In the genomic region with DNA sequence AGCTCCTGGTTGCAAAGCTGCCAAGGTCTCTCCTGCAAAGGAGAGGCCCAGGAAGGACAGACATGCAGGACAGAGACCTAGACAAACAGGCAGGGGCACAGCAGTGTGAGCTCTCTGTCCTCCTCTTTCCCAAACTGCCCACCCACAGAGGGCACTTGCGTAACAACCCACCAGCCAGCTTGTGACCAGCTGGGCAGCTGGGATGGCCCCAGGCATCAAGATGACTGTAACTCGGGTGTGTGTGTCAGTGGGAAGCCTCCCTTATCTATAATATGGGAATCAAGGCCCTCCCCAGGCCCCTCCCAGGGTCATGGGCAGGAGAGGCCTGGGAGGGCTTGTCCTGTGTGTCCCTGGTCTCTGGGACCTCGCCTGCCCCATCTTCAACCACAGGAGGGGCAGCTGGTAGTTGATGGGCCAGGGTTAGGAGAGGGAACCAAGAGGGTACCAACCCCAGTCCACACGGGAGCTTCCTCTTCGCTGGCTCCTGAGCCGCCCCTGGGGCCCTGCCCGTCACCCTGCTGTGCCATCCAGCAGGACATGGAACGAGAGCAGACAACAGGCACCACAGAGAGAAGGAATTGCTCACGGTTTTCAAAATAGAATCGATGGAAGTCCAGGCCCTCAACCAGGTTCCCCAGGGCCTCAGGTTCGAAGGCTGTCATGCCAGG, we compare ENCODE assay signal across 21 cellular contexts. TPM values are rescaled to one million over a fixed set of nuclear protein-coding genes. Genes with fewer than 3 reads are reported as not detected.
DNase-seq lines count a peak whose midpoint lies in the region; ATAC-seq and TF ChIP-seq lines count a peak whose summit lies in the region.
"Had no signal": no experiment of that assay in that cellular context is flagged by ENCODE, and none has a peak within 500 bp of the region (broad histone marks: within the 10 kb centered on the region; RNA-seq: fewer than 3 reads in every experiment).

No MANE protein-coding gene starts in this region.

- H2AFZ ChIP-seq in SK-N-SH (ENCODE audit: low read depth): no peak overlapping the region
- H2AFZ ChIP-seq: hepatocyte had no signal

- H3K36me3 ChIP-seq in SK-N-SH (replicated peaks in 1 of 2; ENCODE audit: control insufficient read depth in 1 of 2, insufficient read depth in 2 of 2, low read length in 1 of 2): no peaks in the 10 kb centered on the region

- TF ChIP-seq CTCF in AG09309 (IDR thresholded peaks at IDR 0.05; ENCODE audit: control insufficient read depth, insufficient read depth, low read depth, low read length, missing control alignments): no peak
- no peak for TF ChIP-seq CTCF in SK-N-SH (IDR thresholded peaks at IDR 0.05)
- TF ChIP-seq CTCF in fibroblast of pulmonary artery (IDR thresholded peaks at IDR 0.05; ENCODE audit: low read length, missing control alignments): no peak

- H3K27me3 ChIP-seq in SK-N-SH (ENCODE audit: insufficient read depth): no peaks in the 10 kb centered on the region
- H3K27me3 ChIP-seq: hepatocyte had no signal

- POLR2A ChIA-PET in SK-N-SH (lab: Yijun Ruan, JAX): interaction anchor here (1.3 kb wide), 1 partner anchor 115 kb away, joined by 3 read pairs; no protein-coding TSS in a partner anchor

- CTCF ChIA-PET in SK-N-SH (lab: Yijun Ruan, JAX): interaction anchor here (0.8 to 4.3 kb wide), 13 partner anchors 10 to 394 kb away, joined by 3 to 35 read pairs (median 4); no protein-coding TSS in a partner anchor
- CTCF ChIA-PET in activated CD8-positive, alpha-beta memory T cell treated with anti-CD3 and anti-CD28 coated beads, Interleukin-2, amount 10 ng/mL, durations not matched to agents 7 days and 5 days (lab: Charles Lee): interaction anchor here (0.7 kb wide), 1 partner anchor 10 kb away, joined by 4 read pairs; no protein-coding TSS in a partner anchor

- no peaks in the 10 kb centered on the region for H3K9me2 ChIP-seq in SK-N-SH

- H3K4me3 ChIP-seq in AG09309 (ENCODE audit: control insufficient read depth, low read depth, low read length) (no peak overlapping the region), SK-N-SH (ENCODE audit: low read depth in 2 of 2, low read length in 1 of 2) (no peak overlapping the region), fibroblast of pulmonary artery (replicated peaks; ENCODE audit: low read depth, low read length) (no peak overlapping the region)
- H3K4me3 ChIP-seq: GM12878, hepatocyte, K562 had no signal

- no peaks in the 10 kb centered on the region for H3K9me3 Mint-ChIP-seq in activated CD8-positive, alpha-beta memory T cell treated with anti-CD3 and anti-CD28 coated beads, Interleukin-2, amount 10 ng/mL, durations not matched to agents 7 days and 5 days (ENCODE audit: low read depth)
- H3K9me3 Mint-ChIP-seq in effector memory CD8-positive, alpha-beta T cell: no peaks in the 10 kb centered on the region
- H3K9me3 Mint-ChIP-seq: dendritic cell treated with granulocyte-macrophage colony-stimulating factor and Interleukin-4, amounts not matched to agents 40 ng/mL and 50 ng/mL, for 4 days; mesothelial cell of epicardium had no signal

- H3K9ac ChIP-seq in SK-N-SH: no peak overlapping the region

- H3K9me3 ChIP-seq in SK-N-SH: no peaks in the 10 kb centered on the region

- H3K27ac Mint-ChIP-seq in activated CD8-positive, alpha-beta memory T cell treated with anti-CD3 and anti-CD28 coated beads, Interleukin-2, amount 10 ng/mL, durations not matched to agents 7 days and 5 days: no peak overlapping the region
- no peak overlapping the region for H3K27ac Mint-ChIP-seq in effector memory CD8-positive, alpha-beta T cell
- H3K27ac Mint-ChIP-seq: dendritic cell treated with granulocyte-macrophage colony-stimulating factor and Interleukin-4, amounts not matched to agents 40 ng/mL and 50 ng/mL, for 4 days; mesothelial cell of epicardium had no signal

- DNase-seq in AG09309 (ENCODE audit: low read depth) (peak; percentile 46), HCEC 1CT (peak; percentile 26), SK-N-SH (peak; percentile 69), fibroblast of pulmonary artery (ENCODE audit: low read depth) (peak; percentile 23)
- DNase-seq in activated CD8-positive, alpha-beta memory T cell treated with anti-CD3 and anti-CD28 coated beads, Interleukin-2, amount 10 ng/mL, durations not matched to agents 7 days and 5 days: no peak
- DNase-seq in effector memory CD8-positive, alpha-beta T cell: no peak
- no peak for DNase-seq in activated CD4-positive, alpha-beta T cell treated with anti-CD3 and anti-CD28 coated beads, Interleukin-2, amount 50 U/mL, for 48 hours
- no peak for DNase-seq in stimulated activated CD4-positive, alpha-beta T cell treated with anti-CD3 and anti-CD28 coated beads, Interleukin-1b, Interleukin-23, amount 100 ng/mL, for 48 hours
- DNase-seq: activated CD4-positive, alpha-beta T cell treated with anti-CD3 and anti-CD28 coated beads, Interleukin-2, amount 50 U/mL, for 4 hours; activated naive CD4-positive, alpha-beta T cell treated with anti-CD3 and anti-CD28 coated beads, Interleukin-2, amount 50 U/mL, for 16 hours; activated T-cell treated with anti-CD3 and anti-CD28 coated beads, Interleukin-2, amount 50 U/mL, for 1 hour; kidney; NCI-H1105; OCI-M1; right cardiac atrium had no signal

- H3K4me3 Mint-ChIP-seq in activated CD8-positive, alpha-beta memory T cell treated with anti-CD3 and anti-CD28 coated beads, Interleukin-2, amount 10 ng/mL, durations not matched to agents 7 days and 5 days: no peak overlapping the region
- no peak overlapping the region for H3K4me3 Mint-ChIP-seq in effector memory CD8-positive, alpha-beta T cell
- H3K4me3 Mint-ChIP-seq: dendritic cell treated with granulocyte-macrophage colony-stimulating factor and Interleukin-4, amounts not matched to agents 40 ng/mL and 50 ng/mL, for 4 days; mesothelial cell of epicardium had no signal

- H3K4me1 ChIP-seq in SK-N-SH (ENCODE audit: control insufficient read depth in 1 of 2, insufficient read depth in 2 of 2, low read depth in 1 of 2, low read length in 1 of 2): peaks cover 0 to 13% of the 10 kb centered on the region in 2 experiments; a peak in 1 of 4 replicates

- no peak for ATAC-seq in activated CD8-positive, alpha-beta memory T cell treated with anti-CD3 and anti-CD28 coated beads, Interleukin-2, amount 10 ng/mL, durations not matched to agents 7 days and 5 days
- ATAC-seq in effector memory CD8-positive, alpha-beta T cell (replicated peaks): no peak
- ATAC-seq: esophagus mucosa, GM12878, K562, right cardiac atrium had no signal

- no peaks in the 10 kb centered on the region for H3K36me3 Mint-ChIP-seq in activated CD8-positive, alpha-beta memory T cell treated with anti-CD3 and anti-CD28 coated beads, Interleukin-2, amount 10 ng/mL, durations not matched to agents 7 days and 5 days
- H3K36me3 Mint-ChIP-seq in effector memory CD8-positive, alpha-beta T cell (ENCODE audit: insufficient read depth): no peaks in the 10 kb centered on the region
- H3K36me3 Mint-ChIP-seq: mesothelial cell of epicardium had no signal

- 0 out of 2 replicates have a peak, but pooled peaks have one; percentile 18 for TF ChIP-seq RAD21 in SK-N-SH (IDR thresholded peaks at IDR 0.05; ENCODE audit: low read length)

- WGBS in SK-N-SH (ENCODE audit: low lambda C conversion rate): 72% methylated on average over 10 of the region's 11 CpGs

- H3F3A ChIP-seq in SK-N-SH (replicated peaks; ENCODE audit: insufficient read depth): no peaks in the 10 kb centered on the region

- H3K27ac ChIP-seq in SK-N-SH (ENCODE audit: low read depth in 2 of 2, low read length in 1 of 2): peak overlapping the region in 1 of 2 experiments; percentile 19; a peak in 1 of 4 replicates
- H3K27ac ChIP-seq: hepatocyte had no signal

- no peak overlapping the region for H3K4me2 ChIP-seq in SK-N-SH
- H3K4me2 ChIP-seq: hepatocyte had no signal

- no peaks in the 10 kb centered on the region for H3K27me3 Mint-ChIP-seq in activated CD8-positive, alpha-beta memory T cell treated with anti-CD3 and anti-CD28 coated beads, Interleukin-2, amount 10 ng/mL, durations not matched to agents 7 days and 5 days
- peaks cover 5 to 10% of the 10 kb centered on the region in 2 donors for H3K27me3 Mint-ChIP-seq in effector memory CD8-positive, alpha-beta T cell

- no peak for TF ChIP-seq EP300 in SK-N-SH (IDR thresholded peaks at IDR 0.05; ENCODE audit: borderline replicate concordance in 1 of 2, low read depth in 1 of 2, low read length in 1 of 2)

- no peaks in the 10 kb centered on the region for H4K20me1 ChIP-seq in SK-N-SH (ENCODE audit: insufficient read depth)

- H3K4me1 Mint-ChIP-seq in activated CD8-positive, alpha-beta memory T cell treated with anti-CD3 and anti-CD28 coated beads, Interleukin-2, amount 10 ng/mL, durations not matched to agents 7 days and 5 days: no peaks in the 10 kb centered on the region
- H3K4me1 Mint-ChIP-seq in effector memory CD8-positive, alpha-beta T cell (ENCODE audit: low read depth in 2 of 2): no peaks in the 10 kb centered on the region
- H3K4me1 Mint-ChIP-seq: mesothelial cell of epicardium had no signal

- no peaks in the 10 kb centered on the region for H3K79me2 ChIP-seq in SK-N-SH (ENCODE audit: insufficient read depth)
- H3K79me2 ChIP-seq: hepatocyte had no signal

TF ChIP-seq in SK-N-SH, 30 proteins besides CTCF, POLR2A, EP300 and RAD21:
- TF ChIP-seq MEF2A (IDR thresholded peaks at IDR 0.05; ENCODE audit: borderline replicate concordance, low read depth): no peak
- TF ChIP-seq GATA2 (CRISPR knock-in tag; IDR thresholded peaks at IDR 0.05): peak; percentile 37
- no peak for TF ChIP-seq FOSL2 (IDR thresholded peaks at IDR 0.05; ENCODE audit: borderline replicate concordance, low read depth)

RNA-seq across cellular contexts. Expression of gene SLC6A7, which starts 37.9 kb away (rescaled TPM):
- polyA plus RNA-seq in SK-N-SH (2012; rRNA removed): not detected in 2 replicates
- not detected in 2 replicates for polyA plus RNA-seq in SK-N-SH (2012; cell fraction: cytosol; rRNA removed)
- 0.04 and 0.08 TPM in 2 replicates for polyA plus RNA-seq in SK-N-SH (2012; cell fraction: nucleus; rRNA removed)
- total RNA-seq in activated CD8-positive, alpha-beta memory T cell treated with anti-CD3 and anti-CD28 coated beads, Interleukin-2, amount 10 ng/mL, durations not matched to agents 7 days and 5 days: not detected
- total RNA-seq: esophagus mucosa, K562, kidney, mesothelial cell of epicardium, right cardiac atrium had no signal
- polyA plus RNA-seq: K562, right cardiac atrium had no signal

Comparison
In these comparisons a context has a peak if more than half of its experiments do, and no peak if none do; other contexts are left out.
1. DNase-seq: peak in AG09309 (single experiment), HCEC 1CT (single experiment), SK-N-SH (single experiment) and fibroblast of pulmonary artery (single experiment); none in activated CD8-positive, alpha-beta memory T cell treated with anti-CD3 and anti-CD28 coated beads, Interleukin-2, amount 10 ng/mL, durations not matched to agents 7 days and 5 days (single experiment), effector memory CD8-positive, alpha-beta T cell (0 of 3), activated CD4-positive, alpha-beta T cell treated with anti-CD3 and anti-CD28 coated beads, Interleukin-2, amount 50 U/mL, for 48 hours (0 of 2) and stimulated activated CD4-positive, alpha-beta T cell treated with anti-CD3 and anti-CD28 coated beads, Interleukin-1b, Interleukin-23, amount 100 ng/mL, for 48 hours (single experiment).